ENCODE assay signal across 15 cellular contexts in the genomic region with DNA sequence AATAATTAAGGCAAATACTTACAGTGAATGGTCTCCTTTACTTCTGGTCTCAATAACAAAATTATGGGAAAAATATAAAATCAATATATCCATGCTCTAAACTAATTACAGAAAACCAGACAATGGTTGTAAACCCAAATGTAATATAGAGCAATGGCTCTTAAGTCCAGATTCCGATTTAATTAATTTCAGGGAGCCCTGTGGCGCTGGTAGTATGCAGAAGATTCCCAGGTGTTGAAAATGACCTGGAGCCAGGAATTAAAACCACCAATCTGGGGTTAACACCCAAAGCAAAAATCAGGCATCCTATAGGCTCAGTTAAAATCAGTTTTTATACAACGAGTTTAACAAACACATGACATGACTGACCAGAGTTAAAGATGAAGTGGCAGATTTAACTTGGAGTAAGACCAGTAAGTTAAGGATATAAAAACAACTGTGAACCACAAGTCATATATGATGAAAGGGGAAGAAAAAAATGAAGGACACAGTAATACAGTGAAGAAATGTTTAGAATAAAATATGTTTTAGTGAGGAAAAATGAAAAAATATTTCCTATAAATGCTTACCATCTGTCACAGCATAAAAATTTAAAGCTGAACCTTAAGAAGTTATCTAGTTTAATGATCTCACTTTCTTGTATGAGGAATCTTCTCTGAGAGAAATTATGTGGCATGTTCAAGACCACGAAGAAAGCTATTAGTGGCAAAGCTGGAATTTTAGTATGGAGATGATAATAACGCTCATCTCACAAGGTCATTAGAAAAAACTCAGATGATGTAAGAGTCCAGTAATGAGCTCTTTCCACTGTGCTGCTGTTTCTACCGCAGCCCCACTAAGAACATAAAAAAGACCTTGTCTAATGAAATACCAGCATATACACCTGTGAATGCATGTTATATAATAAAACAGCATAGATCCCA. TPM values are rescaled to one million over a fixed set of nuclear protein-coding genes. Genes with fewer than 3 reads are reported as not detected.
A peak's percentile ranks its signal among the peaks of the same experiment; 100 is the strongest.
DNase-seq lines count a peak whose midpoint lies in the region; ATAC-seq and TF ChIP-seq lines count a peak whose summit lies in the region.
"Had no signal": no experiment of that assay in that cellular context is flagged by ENCODE, and none has a peak within 500 bp of the region (broad histone marks: within the 10 kb centered on the region; RNA-seq: fewer than 3 reads in every experiment).

No MANE protein-coding gene starts in this region.

- H3K4me3 ChIP-seq in cardiac muscle cell, result no peak overlapping the region
- H3K4me3 ChIP-seq in adrenal gland, result no peak overlapping the region
- no peak overlapping the region for H3K4me3 ChIP-seq in thoracic aorta
- H3K4me3 ChIP-seq: lung had no signal

- ATAC-seq in Right ventricle myocardium inferior (no peak), thoracic aorta (ENCODE audit: insufficient number of reproducible peaks, low FRiP score, low read depth) (no peak), HG03342 (IDR thresholded peaks at IDR 0.05; ENCODE audit: unreplicated experiment) (no peak), GM21528 (IDR thresholded peaks at IDR 0.05; ENCODE audit: low FRiP score, unreplicated experiment) (no peak)

- intact Hi-C loops in Right ventricle myocardium inferior (cut with DNase I), result no loop called here
- intact Hi-C loops in adrenal gland (cut with DNase I), result no loop called here

- H3K27ac ChIP-seq in cardiac muscle cell, result peak overlapping the region; percentile 63
- H3K27ac ChIP-seq in adrenal gland, result peak overlapping the region; percentile 7 to 61 (median 51)
- H3K27ac ChIP-seq in thoracic aorta, result peak overlapping the region; percentile 23 to 29
- H3K27ac ChIP-seq: HL-60 had no signal

- DNase-seq in cardiac muscle cell (ENCODE audit: low read depth in 1 of 2, low spot score in 1 of 2), result peak in 1 of 2 donors; percentile 46
- no peak for DNase-seq in Right ventricle myocardium inferior (ENCODE audit: missing footprints)
- DNase-seq in adrenal gland, result no peak
- DNase-seq in glomerular visceral epithelial cell (ENCODE audit: extremely low spot score), result peak; percentile 63
- DNase-seq in thoracic aorta (ENCODE audit: low spot score), result no peak
- DNase-seq in NCI-H1694 treated with DMSO at 0.1 percent for 48 hours (lab: John Stamatoyannopoulos, UW), result no peak
- DNase-seq: activated naive CD4-positive, alpha-beta T cell; COR-L47; NCI-H2081; nucleus accumbens had no signal

- H3K4me1 ChIP-seq in cardiac muscle cell (ENCODE audit: low read depth), result peaks cover 28% of the 10 kb centered on the region
- peaks cover 13 to 37% of the 10 kb centered on the region in 2 donors for H3K4me1 ChIP-seq in adrenal gland (replicated peaks in 1 of 2)
- H3K4me1 ChIP-seq in thoracic aorta (ENCODE audit: control insufficient read depth in 1 of 2, low read depth in 2 of 2), result peaks cover 19 to 54% of the 10 kb centered on the region in 2 donors

- WGBS in adrenal gland, 4 donors, result 52 to 61% (median 59%) methylated on average over 6 of the region's 6 CpGs

- H3K36me3 ChIP-seq in cardiac muscle cell (no peaks in the 10 kb centered on the region), adrenal gland (replicated peaks in 1 of 2) (peaks cover 0 to 1% of the 10 kb centered on the region in 2 donors), thoracic aorta (peaks cover 3% of the 10 kb centered on the region)

- H3K9me3 ChIP-seq in cardiac muscle cell (ENCODE audit: low read depth) (no peaks in the 10 kb centered on the region), adrenal gland (replicated peaks in 1 of 3) (no peaks in the 10 kb centered on the region), thoracic aorta (no peaks in the 10 kb centered on the region)

- no peak for TF ChIP-seq CTCF in cardiac muscle cell (IDR thresholded peaks at IDR 0.05; ENCODE audit: low read depth, low read length)
- TF ChIP-seq CTCF in adrenal gland (IDR thresholded peaks at IDR 0.05), result no peak
- TF ChIP-seq CTCF in thoracic aorta (IDR thresholded peaks at IDR 0.05), result no peak

- H3K27me3 ChIP-seq in cardiac muscle cell (no peaks in the 10 kb centered on the region), adrenal gland (no peaks in the 10 kb centered on the region), thoracic aorta (replicated peaks; ENCODE audit: insufficient read depth) (no peaks in the 10 kb centered on the region)

- no peak for TF ChIP-seq POLR2A in adrenal gland (IDR thresholded peaks at IDR 0.05)

RNA-seq across cellular contexts. Expression of a gene that starts 45.8 kb away (rescaled TPM):
- total RNA-seq in cardiac muscle cell (0.53 and 0.69 TPM in 2 replicates), Right ventricle myocardium inferior (6.5 TPM), adrenal gland (1 to 10 TPM in 5 of 8 donors, under 1 TPM in 2, not detected in 1; 0.52 to 4.0 (median 1.9) TPM), thoracic aorta (10 to 100 TPM in 1 of 2 donors, 1 to 10 TPM in 1; 4.2 to 11.1 TPM)
- polyA plus RNA-seq in cardiac muscle cell (1.5 and 1.7 TPM in 2 replicates), adrenal gland (1 to 10 TPM; 1.0 to 2.7 (median 1.2) TPM)
- polyA plus RNA-seq: H1 had no signal

RNA-seq across cellular contexts. Expression of a gene that starts 48.3 kb away (rescaled TPM):
- total RNA-seq in cardiac muscle cell, result 10.2 and 13.2 TPM in 2 replicates
- polyA plus RNA-seq in cardiac muscle cell, result 9.6 and 10.6 TPM in 2 replicates
- 163 TPM for total RNA-seq in Right ventricle myocardium inferior
- 10 to 100 TPM; 40.1 to 66.9 (median 49.9) TPM for total RNA-seq in adrenal gland
- polyA plus RNA-seq in adrenal gland, result 10 to 100 TPM; 17.6 to 36.8 (median 35.6) TPM
- total RNA-seq in thoracic aorta, result 10 to 100 TPM; 69.3 to 88.5 TPM

RNA-seq across cellular contexts. Expression of a gene that starts 48.6 kb away (rescaled TPM):
- total RNA-seq in cardiac muscle cell (35.5 TPM in 2 replicates), Right ventricle myocardium inferior (79.1 TPM), adrenal gland (100 to 1,000 TPM in 3 of 8 donors, 10 to 100 TPM in 5; 51.2 to 154 (median 97.6) TPM), thoracic aorta (10 to 100 TPM in 1 of 2 donors, 1 to 10 TPM in 1; 8.7 to 13.8 TPM)
- polyA plus RNA-seq in cardiac muscle cell (81.8 and 106 TPM in 2 replicates), adrenal gland (10 to 100 TPM; 65.1 to 94.4 (median 81.4) TPM)
